In the genomic region with DNA sequence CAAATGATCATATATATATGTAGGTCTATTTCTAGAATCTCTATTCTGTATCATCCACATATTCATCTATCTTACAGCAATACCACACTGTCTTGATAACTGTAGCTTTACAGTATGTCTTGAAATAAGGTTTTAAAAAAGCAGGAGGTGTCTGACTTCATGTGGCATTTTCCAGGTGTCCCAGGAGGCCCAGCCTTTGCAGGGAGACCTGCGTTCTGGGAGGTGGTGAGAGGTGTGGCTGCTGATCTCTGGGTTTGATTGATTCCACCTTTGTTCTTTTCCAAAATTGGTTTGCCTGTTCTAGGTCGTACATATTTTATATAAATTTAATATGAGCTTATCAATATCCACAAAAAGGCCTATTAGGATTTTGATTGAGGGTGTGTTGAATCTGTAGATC, we compare ENCODE assay signal across 8 cellular contexts. TPM values are rescaled to one million over a fixed set of nuclear protein-coding genes. Genes with fewer than 3 reads are reported as not detected.
"Had no signal": no experiment of that assay in that cellular context is flagged by ENCODE, and none has a peak within 500 bp of the region (broad histone marks: within the 10 kb centered on the region; RNA-seq: fewer than 3 reads in every experiment).

No MANE protein-coding gene starts in this region.

- H3K27ac ChIP-seq: HL-60 had no signal

- H3K4me3 ChIP-seq: K562 had no signal

- H3K36me3 Mint-ChIP-seq: IgD-negative memory B cell had no signal

- H3K27ac Mint-ChIP-seq: IgD-negative memory B cell had no signal

- ATAC-seq: HepG2, K562 had no signal

- H3K9me3 Mint-ChIP-seq: IgD-negative memory B cell had no signal

- DNase-seq: IMR-90, KBM-7, KG1 had no signal

- H3K4me3 Mint-ChIP-seq: IgD-negative memory B cell had no signal

RNA-seq across cellular contexts. Expression of a gene that starts 26.6 kb away (rescaled TPM):
- total RNA-seq: HepG2, HT-29, IMR-90, K562 had no signal
